Comparison of ENCODE assay signal across 1 cellular context in the genomic region with DNA sequence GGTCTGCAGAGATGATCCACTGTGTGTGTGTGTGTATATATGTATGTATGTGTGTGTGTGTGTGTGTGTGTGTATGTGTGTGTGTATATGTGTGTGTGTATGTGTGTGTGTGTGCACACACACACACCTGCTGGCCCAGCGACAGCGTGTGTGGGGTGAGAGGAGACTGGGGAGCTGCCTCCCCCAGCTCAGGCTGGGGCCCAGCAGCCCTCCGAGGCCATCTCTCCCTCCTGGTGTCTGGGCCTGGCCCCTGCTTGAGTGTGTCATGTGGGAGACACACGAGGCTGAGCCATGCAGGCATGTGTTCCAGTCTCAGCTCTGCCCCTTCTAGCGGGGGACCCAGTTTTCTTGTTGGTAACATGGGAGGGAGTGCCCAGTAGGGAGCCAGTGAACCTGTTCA.
TF ChIP-seq lines count a peak whose summit lies in the region.

No MANE protein-coding gene starts in this region.

TF ChIP-seq in IMR-90, 13 proteins besides CTCF, POLR2A, EP300 and RAD21:
- TF ChIP-seq CHD1 (IDR thresholded peaks at IDR 0.05; ENCODE audit: low read depth, low read length), result no peak
- no peak for TF ChIP-seq RCOR1 (IDR thresholded peaks at IDR 0.05; ENCODE audit: insufficient replicate concordance, low read length)
- TF ChIP-seq FOS (IDR thresholded peaks at IDR 0.05; ENCODE audit: low read depth, low read length), result no peak
- no peak for TF ChIP-seq BHLHE40 (IDR thresholded peaks at IDR 0.05; ENCODE audit: low read depth, low read length)
- TF ChIP-seq MXI1 (IDR thresholded peaks at IDR 0.05; ENCODE audit: borderline replicate concordance, low read depth, low read length), result no peak
- no peak for TF ChIP-seq CEBPB (IDR thresholded peaks at IDR 0.05; ENCODE audit: low read depth, low read length)
- TF ChIP-seq MAZ (IDR thresholded peaks at IDR 0.05; ENCODE audit: borderline replicate concordance, low read depth, low read length), result no peak
- TF ChIP-seq, protein P1, sequence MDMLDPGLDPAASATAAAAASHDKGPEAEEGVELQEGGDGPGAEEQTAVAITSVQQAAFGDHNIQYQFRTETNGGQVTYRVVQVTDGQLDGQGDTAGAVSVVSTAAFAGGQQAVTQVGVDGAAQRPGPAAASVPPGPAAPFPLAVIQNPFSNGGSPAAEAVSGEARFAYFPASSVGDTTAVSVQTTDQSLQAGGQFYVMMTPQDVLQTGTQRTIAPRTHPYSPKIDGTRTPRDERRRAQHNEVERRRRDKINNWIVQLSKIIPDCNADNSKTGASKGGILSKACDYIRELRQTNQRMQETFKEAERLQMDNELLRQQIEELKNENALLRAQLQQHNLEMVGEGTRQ (IDR thresholded peaks at IDR 0.05; ENCODE audit: low read depth, low read length), result no peak
- no peak for TF ChIP-seq RFX5 (IDR thresholded peaks at IDR 0.05; ENCODE audit: low read depth, low read length)
- TF ChIP-seq MAFK (IDR thresholded peaks at IDR 0.05; ENCODE audit: low read depth, low read length), result no peak
- TF ChIP-seq NFE2L2 (IDR thresholded peaks at IDR 0.05; ENCODE audit: low read depth, low read length), result no peak
- no peak for TF ChIP-seq SMC3 (IDR thresholded peaks at IDR 0.05; ENCODE audit: low read depth, low read length)
- TF ChIP-seq, protein P2, sequence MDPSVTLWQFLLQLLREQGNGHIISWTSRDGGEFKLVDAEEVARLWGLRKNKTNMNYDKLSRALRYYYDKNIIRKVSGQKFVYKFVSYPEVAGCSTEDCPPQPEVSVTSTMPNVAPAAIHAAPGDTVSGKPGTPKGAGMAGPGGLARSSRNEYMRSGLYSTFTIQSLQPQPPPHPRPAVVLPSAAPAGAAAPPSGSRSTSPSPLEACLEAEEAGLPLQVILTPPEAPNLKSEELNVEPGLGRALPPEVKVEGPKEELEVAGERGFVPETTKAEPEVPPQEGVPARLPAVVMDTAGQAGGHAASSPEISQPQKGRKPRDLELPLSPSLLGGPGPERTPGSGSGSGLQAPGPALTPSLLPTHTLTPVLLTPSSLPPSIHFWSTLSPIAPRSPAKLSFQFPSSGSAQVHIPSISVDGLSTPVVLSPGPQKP (IDR thresholded peaks at IDR 0.05; ENCODE audit: borderline replicate concordance, low read depth, low read length), result no peak
